8 cellular contexts compared by ENCODE assay signal in genomic region chr17:42288078-42288984, GRCh38. TPM values are rescaled to one million over a fixed set of nuclear protein-coding genes. Genes with fewer than 3 reads are reported as not detected.
DNase-seq lines count a peak whose midpoint lies in the region; ATAC-seq and TF ChIP-seq lines count a peak whose summit lies in the region.

Gene STAT5A, plus strand, starts transcription at chr17:42288498. Its CDS starts 914 bp downstream, at chr17:42289412.

- ATAC-seq in HG03095 (IDR thresholded peaks at IDR 0.05; ENCODE audit: unreplicated experiment) = peak; percentile 45

- intact Hi-C loops in stomach (cut with DNase I; ENCODE audit: low total_unique reads) = no loop called here

- peak in 1 of 4 donors; percentile 8 for TF ChIP-seq POLR2A in stomach (IDR thresholded peaks at IDR 0.05)

- TF ChIP-seq CTCF in GM10248 (IDR thresholded peaks at IDR 0.05; ENCODE audit: control extremely low read depth, extremely low read depth, low read depth, missing control alignments) = no peak
- no peak for TF ChIP-seq CTCF in fibroblast of villous mesenchyme (IDR thresholded peaks at IDR 0.05; ENCODE audit: insufficient read depth, low read depth, low read length)
- no peak for TF ChIP-seq CTCF in nephron (IDR thresholded peaks at IDR 0.05; ENCODE audit: unreplicated experiment in 3 of 3)
- no peak for TF ChIP-seq CTCF in stomach (IDR thresholded peaks at IDR 0.05)

- DNase-seq in GM10248 (ENCODE audit: extremely low spot score) (peak; percentile 86), activated gamma-delta T cell (lab: John Stamatoyannopoulos, UW) (peak; percentile 82), fibroblast of villous mesenchyme (ENCODE audit: low read depth) (peak; percentile 84), stomach (peak; percentile 89), NCI-H1105 (lab: John Stamatoyannopoulos, UW) (no peak)

- peak within 1 kb of the TSS; percentile 55 for H3K4me3 ChIP-seq in fibroblast of villous mesenchyme (ENCODE audit: low read depth, low read length)
- peak within 1 kb of the TSS; percentile 69 to 75 (median 72) for H3K4me3 ChIP-seq in stomach

- no peaks in the 10 kb centered on the region for H3K27me3 ChIP-seq in stomach

- no peaks in the 10 kb centered on the region for H3K36me3 Mint-ChIP-seq in nephron (ENCODE audit: low read depth)

- TF ChIP-seq EP300 in stomach (IDR thresholded peaks at IDR 0.05) = no peak

- peak within 1 kb of the TSS; percentile 31 to 92 (median 83) for H3K27ac Mint-ChIP-seq in nephron

- peaks cover 15% of the 10 kb centered on the region for H3K4me1 Mint-ChIP-seq in nephron

- peaks cover 0 to 22% (median 18%) of the 10 kb centered on the region in 4 donors for H3K36me3 ChIP-seq in stomach

- H3K27ac ChIP-seq in stomach = peak within 1 kb of the TSS; percentile 71 to 92 (median 87)

- H3K9me3 Mint-ChIP-seq in nephron = no peaks in the 10 kb centered on the region

- H3K27me3 Mint-ChIP-seq in nephron (ENCODE audit: low read depth) = no peaks in the 10 kb centered on the region

- POLR2A ChIA-PET in GM10248 (lab: Yijun Ruan, JAX) = interaction anchor here (0.9 kb wide), 1 partner anchor 14 kb away, joined by 5 read pairs; no protein-coding TSS in a partner anchor

- H3K9me3 ChIP-seq in stomach = no peaks in the 10 kb centered on the region

- peak within 1 kb of the TSS; percentile 73 to 82 (median 80) for H3K4me3 Mint-ChIP-seq in nephron

- 5 to 10% (median 6%) methylated on average over 38 to 97 of the region's 97 CpGs for WGBS in stomach, 5 donors

- peaks cover 20 to 62% (median 45%) of the 10 kb centered on the region in 4 donors for H3K4me1 ChIP-seq in stomach

- CTCF ChIA-PET in GM10248 (lab: Yijun Ruan, JAX) = interaction anchor here (0.9 to 2.7 kb wide), 5 partner anchors 10 to 115 kb away, joined by 3 to 15 read pairs (median 5); no protein-coding TSS in a partner anchor

TF ChIP-seq in PFSK-1, 5 proteins besides CTCF, POLR2A, EP300 and RAD21:
- TF ChIP-seq POLR2AphosphoS5 (IDR thresholded peaks at IDR 0.05; ENCODE audit: low read depth, low read length) = no peak; the same call in 1 of the 2 replicates
- TF ChIP-seq FOXP2 (optimal IDR thresholded peaks at IDR 0.05; ENCODE audit: borderline replicate concordance, extremely low read depth, extremely low read length, insufficient read depth) = peak; percentile 24

RNA-seq across cellular contexts. Expression of gene STAT5A, which starts in this region (rescaled TPM):
- polyA plus RNA-seq in PFSK-1 (2012; ENCODE audit: insufficient read length, low read depth) = 23.4 TPM
- total RNA-seq in fibroblast of villous mesenchyme = 13.8 and 16.1 TPM in 2 replicates
- 10 to 100 TPM; 16.2 to 81.7 (median 20.6) TPM for total RNA-seq in stomach
- polyA plus RNA-seq in stomach = 10 to 100 TPM in 2 of 3 donors, 1 to 10 TPM in 1; 9.6 to 10.5 (median 10.5) TPM
